ENCODE assay signal across 23 cellular contexts in the genomic region with DNA sequence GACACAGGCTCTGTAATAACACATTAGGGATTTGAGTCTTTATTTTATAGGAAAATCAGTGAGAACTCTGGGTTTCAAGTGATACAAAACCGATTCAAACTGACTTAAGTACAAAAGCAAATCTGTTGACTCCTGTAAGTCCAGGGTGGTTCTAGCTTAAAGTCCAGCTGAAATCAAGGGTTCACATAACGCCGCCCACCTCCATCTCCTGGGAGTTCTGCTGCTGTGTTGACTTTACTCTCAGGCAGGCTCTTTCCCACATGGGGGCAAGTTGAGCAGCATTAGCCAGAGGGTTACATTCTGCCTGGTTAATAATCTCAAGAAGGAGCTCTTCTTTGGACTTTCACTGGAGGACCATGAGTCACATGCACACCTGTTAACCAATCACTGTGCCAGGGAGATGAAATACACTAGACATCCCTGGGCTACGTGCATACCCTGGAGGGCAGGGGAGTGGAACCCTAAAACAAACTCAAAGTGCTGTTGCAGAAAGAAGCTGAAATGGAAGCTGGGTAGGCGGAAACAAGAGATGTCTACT. TPM values are rescaled to one million over a fixed set of nuclear protein-coding genes. Genes with fewer than 3 reads are reported as not detected.
"Had no signal": no experiment of that assay in that cellular context is flagged by ENCODE, and none has a peak within 500 bp of the region (broad histone marks: within the 10 kb centered on the region; RNA-seq: fewer than 3 reads in every experiment).

No MANE protein-coding gene starts in this region.

- H3K4me1 ChIP-seq: body of pancreas, heart left ventricle, transverse colon had no signal

- H3K9me3 ChIP-seq: body of pancreas, heart left ventricle, mucosa of descending colon, neutrophil, transverse colon had no signal

- FAIRE-seq: frontal cortex had no signal

- DNase-seq: activated CD4-positive, alpha-beta T cell treated with anti-CD3 and anti-CD28 coated beads for 36 hours; activated CD8-positive, alpha-beta T cell treated with anti-CD3 and anti-CD28 coated beads for 36 hours; activated effector memory CD4-positive, alpha-beta T cell treated with anti-CD3 and anti-CD28 coated beads, Interleukin-2, amount 50 U/mL, for 16 hours; activated T-cell treated with anti-CD3 and anti-CD28 coated beads, Interleukin-2, amount 50 U/mL, for 4 hours; amniotic stem cell; body of pancreas; heart left ventricle; left cardiac atrium; naive thymus-derived CD4-positive, alpha-beta T cell; retina; stimulated activated CD4-positive, alpha-beta T cell treated with anti-CD3 and anti-CD28 coated beads, Interleukin-4, amount 100 ng/mL, for 24 hours; stimulated activated CD8-positive, alpha-beta memory T cell treated with anti-CD3 and anti-CD28 coated beads, Interleukin-4, amount 100 ng/mL, for 48 hours; stimulated activated naive CD4-positive, alpha-beta T cell treated with Interleukin-2 at 50 U/mL for 16 hours; substantia nigra; transverse colon had no signal

- H3K4me3 ChIP-seq: body of pancreas, heart left ventricle, mucosa of descending colon, skin epidermis, transverse colon had no signal

- H3K27ac ChIP-seq: body of pancreas, epithelial cell of prostate, heart left ventricle, neutrophil, skin epidermis, transverse colon had no signal

- H3K36me3 ChIP-seq: heart left ventricle, neutrophil, transverse colon had no signal

- ATAC-seq: activated CD4-positive, alpha-beta T cell treated with anti-CD3 and anti-CD28 coated beads for 36 hours; activated CD8-positive, alpha-beta T cell treated with anti-CD3 and anti-CD28 coated beads for 36 hours; activated naive CD4-positive, alpha-beta T cell treated with anti-CD3 and anti-CD28 coated beads, Interleukin-2, amount 50 U/mL, for 72 hours; activated T-cell treated with anti-CD3 and anti-CD28 coated beads, Interleukin-2, amount 50 U/mL, for 4 hours; body of pancreas; heart left ventricle; left cardiac atrium; mucosa of descending colon; naive thymus-derived CD4-positive, alpha-beta T cell had no signal

- H3K27me3 ChIP-seq: body of pancreas, heart left ventricle, neutrophil, transverse colon had no signal

RNA-seq across cellular contexts. Expression of a gene that starts 34.8 kb away (rescaled TPM):
- total RNA-seq: activated CD4-positive, alpha-beta T cell treated with anti-CD3 and anti-CD28 coated beads for 36 hours; activated naive CD4-positive, alpha-beta T cell treated with anti-CD3 and anti-CD28 coated beads, Interleukin-2, amount 50 U/mL, for 72 hours; activated T-cell treated with anti-CD3 and anti-CD28 coated beads, Interleukin-2, amount 50 U/mL, for 4 hours; body of pancreas; left cardiac atrium; lung microvascular endothelial cell; mucosa of descending colon had no signal
- polyA plus RNA-seq: fibroblast of lung; naive thymus-derived CD4-positive, alpha-beta T cell had no signal
